Comparison of ENCODE assay signal across 26 cellular contexts in genomic region chr6:16543491-16543890, GRCh38.
DNase-seq lines count a peak whose midpoint lies in the region; ATAC-seq, FAIRE-seq and TF ChIP-seq lines count a peak whose summit lies in the region.
"Had no signal": no experiment of that assay in that cellular context is flagged by ENCODE, and none has a peak within 500 bp of the region (broad histone marks: within the 10 kb centered on the region; RNA-seq: fewer than 3 reads in every experiment).

No MANE protein-coding gene starts in this region.

- no peak for TF ChIP-seq POLR2A in right lobe of liver (IDR thresholded peaks at IDR 0.05)

- no peak for ATAC-seq in right lobe of liver
- ATAC-seq: activated CD8-positive, alpha-beta T cell treated with anti-CD3 and anti-CD28 coated beads for 36 hours; GM12878; left colon; naive thymus-derived CD4-positive, alpha-beta T cell; stimulated activated memory B cell treated with anti-CD40 and anti-IgM and Interleukin-4, amounts not matched to agents 10 μg/mL and 1 μg/mL and 100 μg/mL, for 72 hours had no signal

- H3K27me3 Mint-ChIP-seq in osteocyte (ENCODE audit: unreplicated experiment) = no peaks in the 10 kb centered on the region
- H3K27me3 Mint-ChIP-seq: activated CD8-positive, alpha-beta T cell treated with anti-CD3 and anti-CD28 coated beads for 36 hours; activated naive CD4-positive, alpha-beta T cell treated with anti-CD3 and anti-CD28 coated beads, Interleukin-2, amount 50 U/mL, for 24 hours; naive thymus-derived CD4-positive, alpha-beta T cell; stimulated activated memory B cell treated with anti-CD40 and anti-IgM and Interleukin-4, amounts not matched to agents 10 μg/mL and 1 μg/mL and 100 μg/mL, for 72 hours had no signal

- peaks cover 13% of the 10 kb centered on the region for H3K36me3 Mint-ChIP-seq in osteocyte (ENCODE audit: unreplicated experiment)

- no peaks in the 10 kb centered on the region for H3K27me3 ChIP-seq in right lobe of liver

- H3K9me3 Mint-ChIP-seq in osteocyte (ENCODE audit: unreplicated experiment) = no peaks in the 10 kb centered on the region
- H3K9me3 Mint-ChIP-seq: activated CD8-positive, alpha-beta T cell treated with anti-CD3 and anti-CD28 coated beads for 36 hours; activated naive CD4-positive, alpha-beta T cell treated with anti-CD3 and anti-CD28 coated beads, Interleukin-2, amount 50 U/mL, for 24 hours; activated T-helper 2 cell treated with anti-CD3 and anti-CD28 coated beads, Interferon-gamma antibody, Interleukin-2, Interleukin-4, amounts not matched to agents 10 μg/mL and 5 μg/mL and 100 μg/mL, durations not matched to agents 14 hours and 24 hours and 36 hours; CD14-positive monocyte; GM23338; naive thymus-derived CD4-positive, alpha-beta T cell; stimulated activated memory B cell treated with anti-CD40 and anti-IgM and Interleukin-4, amounts not matched to agents 10 μg/mL and 1 μg/mL and 100 μg/mL, for 72 hours had no signal

- H3K4me1 Mint-ChIP-seq in osteocyte (ENCODE audit: unreplicated experiment) = peaks cover 14% of the 10 kb centered on the region

- H3K9me3 ChIP-seq in right lobe of liver = no peaks in the 10 kb centered on the region
- H3K9me3 ChIP-seq: SK-N-SH had no signal

- FAIRE-seq in RCC 7860 (lab: Jason Lieb, UNC) = peak; percentile 84
- no peak for FAIRE-seq in frontal cortex (lab: Jason Lieb, UNC)
- FAIRE-seq: GM12878 had no signal

- H3K27ac Mint-ChIP-seq in osteocyte (ENCODE audit: unreplicated experiment) = peak overlapping the region; percentile 59
- H3K27ac Mint-ChIP-seq: activated CD8-positive, alpha-beta T cell treated with anti-CD3 and anti-CD28 coated beads for 36 hours; activated naive CD4-positive, alpha-beta T cell treated with anti-CD3 and anti-CD28 coated beads, Interleukin-2, amount 50 U/mL, for 24 hours; activated T-helper 2 cell treated with anti-CD3 and anti-CD28 coated beads, Interferon-gamma antibody, Interleukin-2, Interleukin-4, amounts not matched to agents 10 μg/mL and 5 μg/mL and 100 μg/mL, durations not matched to agents 14 hours and 24 hours and 36 hours; GM23338; naive thymus-derived CD4-positive, alpha-beta T cell; stimulated activated memory B cell treated with anti-CD40 and anti-IgM and Interleukin-4, amounts not matched to agents 10 μg/mL and 1 μg/mL and 100 μg/mL, for 72 hours had no signal

- no peaks in the 10 kb centered on the region for H3K36me3 ChIP-seq in right lobe of liver

- no peak overlapping the region for H3K27ac ChIP-seq in right lobe of liver
- H3K27ac ChIP-seq: KMS-11 had no signal

- 87% methylated on average over 3 of the region's 3 CpGs for WGBS in right lobe of liver (ENCODE audit: insufficient coverage, low coverage, low lambda C conversion rate, missing lambda C conversion rate)

- H3K4me3 ChIP-seq in right lobe of liver = no peak overlapping the region
- H3K4me3 ChIP-seq: GM12878, GM23338 had no signal

- TF ChIP-seq CTCF in AG09319 (IDR thresholded peaks at IDR 0.05; ENCODE audit: low read depth, low read length) = no peak
- TF ChIP-seq CTCF in osteocyte (IDR thresholded peaks at IDR 0.05) = no peak
- TF ChIP-seq CTCF in right lobe of liver (IDR thresholded peaks at IDR 0.05) = no peak

- DNase-seq in AG09319 (ENCODE audit: extremely low read depth, low read depth) (peak; percentile 65), RCC 7860 (ENCODE audit: low spot score) (peak; percentile 22), fibroblast of peridontal ligament (ENCODE audit: extremely low read depth) (peak; percentile 73), osteocyte (ENCODE audit: extremely low spot score, unreplicated experiment) (no peak), DMS79 (lab: John Stamatoyannopoulos, UW) (no peak), right lobe of liver (no peak), head of caudate nucleus (no peak), frontal cortex (ENCODE audit: low spot score in 2 of 2) (no peak)
- DNase-seq: activated CD8-positive, alpha-beta T cell treated with anti-CD3 and anti-CD28 coated beads for 36 hours; Calu3; central memory CD4-positive, alpha-beta T cell; left colon; MM.1S; naive thymus-derived CD4-positive, alpha-beta T cell; NCI-H1436; NCI-H2107; SK-N-SH; stimulated activated CD4-positive, alpha-beta T cell treated with anti-CD3 and anti-CD28 coated beads, Interleukin-4, amount 100 ng/mL, for 4 hours; T-helper 2 cell had no signal

- intact Hi-C loops in right lobe of liver (cut with DNase I) (no loop called here), head of caudate nucleus (cut with DNase I) (no loop called here)

- no peak overlapping the region for H3K4me3 Mint-ChIP-seq in osteocyte (ENCODE audit: unreplicated experiment)
- H3K4me3 Mint-ChIP-seq: activated CD8-positive, alpha-beta T cell treated with anti-CD3 and anti-CD28 coated beads for 36 hours; activated naive CD4-positive, alpha-beta T cell treated with anti-CD3 and anti-CD28 coated beads, Interleukin-2, amount 50 U/mL, for 24 hours; CD14-positive monocyte; GM23338; naive thymus-derived CD4-positive, alpha-beta T cell; stimulated activated memory B cell treated with anti-CD40 and anti-IgM and Interleukin-4, amounts not matched to agents 10 μg/mL and 1 μg/mL and 100 μg/mL, for 72 hours had no signal

- H3K4me1 ChIP-seq in right lobe of liver = no peaks in the 10 kb centered on the region

Comparison
In these comparisons a context has a peak if more than half of its experiments do, and no peak if none do; other contexts are left out.
1. DNase-seq: peak in AG09319 (single experiment), RCC 7860 (single experiment) and fibroblast of peridontal ligament (single experiment); none in osteocyte (single experiment), DMS79 (single experiment), right lobe of liver (0 of 3), head of caudate nucleus (0 of 42) and frontal cortex (0 of 2).